ENCODE assay signal across 8 cellular contexts in the genomic region with DNA sequence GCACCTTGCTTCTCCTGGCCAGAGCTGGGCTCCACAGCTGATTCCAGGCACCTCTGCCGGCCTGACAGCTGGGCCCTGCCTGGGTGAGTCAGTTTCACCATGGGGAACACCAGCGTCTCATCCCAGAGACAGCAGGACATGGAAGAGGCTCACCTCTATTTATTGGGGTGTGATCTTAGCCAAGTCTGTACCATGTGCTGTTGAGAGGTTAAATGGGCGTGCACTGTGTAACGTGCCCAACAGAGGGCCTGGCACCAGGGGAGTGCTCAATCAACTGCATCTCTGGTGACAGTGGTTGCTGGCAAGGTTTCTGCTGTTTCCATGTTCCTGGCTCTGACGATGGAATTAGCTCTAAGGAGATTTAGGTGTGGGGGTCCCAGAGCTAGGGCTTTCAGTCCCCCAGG. TPM values are rescaled to one million over a fixed set of nuclear protein-coding genes. Genes with fewer than 3 reads are reported as not detected.
DNase-seq lines count a peak whose midpoint lies in the region; ATAC-seq, FAIRE-seq and TF ChIP-seq lines count a peak whose summit lies in the region.

No MANE protein-coding gene starts in this region.

- no peaks in the 10 kb centered on the region for H3K27me3 ChIP-seq in SK-N-SH (ENCODE audit: insufficient read depth)
- no peaks in the 10 kb centered on the region for H3K27me3 ChIP-seq in HepG2 (ENCODE audit: control insufficient read depth in 1 of 2, insufficient read depth in 2 of 2, low read length in 2 of 2)

- FAIRE-seq in HepG2 (lab: Jason Lieb, UNC): peak; percentile 43

- TF ChIP-seq POLR2A in HepG2 (IDR thresholded peaks at IDR 0.05; ENCODE audit: insufficient read depth in 1 of 2, low read depth in 2 of 2, low read length in 2 of 2): no peak

- CTCF ChIA-PET in SK-N-SH (lab: Yijun Ruan, JAX): interaction anchor here (0.9 to 4.7 kb wide), 13 partner anchors 8 to 421 kb away, joined by 3 to 25 read pairs (median 4); a partner anchor contains a TSS
- CTCF ChIA-PET in HepG2 (lab: Yijun Ruan, JAX; ENCODE audit: low intra/inter-chr PET ratio, low total read pairs): no interaction called here

- no peaks in the 10 kb centered on the region for H3K36me3 ChIP-seq in ES-I3 (ENCODE audit: insufficient read depth, low read length)
- H3K36me3 ChIP-seq in SK-N-SH (replicated peaks in 1 of 2; ENCODE audit: control insufficient read depth in 1 of 2, insufficient read depth in 2 of 2, low read length in 1 of 2): no peaks in the 10 kb centered on the region
- H3K36me3 ChIP-seq in HepG2 (replicated peaks in 1 of 2; ENCODE audit: control insufficient read depth in 1 of 2, insufficient read depth in 2 of 2, low read length in 2 of 2): no peaks in the 10 kb centered on the region

- POLR2A ChIA-PET in SK-N-SH (lab: Yijun Ruan, JAX) (interaction anchor here (1.0 kb wide), 1 partner anchor 19 kb away, joined by 4 read pairs; no protein-coding TSS in a partner anchor), HepG2 (lab: Yijun Ruan, JAX) (interaction anchor here (2.0 kb wide), 1 partner anchor 29 kb away, joined by 7 read pairs; no protein-coding TSS in a partner anchor)

- peak overlapping the region; percentile 89 to 98 (median 97) for H3K27ac Mint-ChIP-seq in brain

- peak; percentile 39 for DNase-seq in KG1 (lab: John Stamatoyannopoulos, UW)
- DNase-seq in SK-N-SH: peak; percentile 82
- peak; percentile 35 for DNase-seq in HepG2 (ENCODE audit: low spot score)
- peak; percentile 30 to 38 for DNase-seq in stimulated activated CD8-positive, alpha-beta memory T cell treated with anti-CD3 and anti-CD28 coated beads, Interleukin-7, amount 100 ng/mL, for 4 hours (ENCODE audit: low read depth in 2 of 2)
- DNase-seq in NCI-H774 (lab: John Stamatoyannopoulos, UW): no peak

- H3K9ac ChIP-seq in ES-I3 (ENCODE audit: low read depth, low read length) (peak overlapping the region; percentile 83; the same call in 1 of the 2 replicates), SK-N-SH (peak overlapping the region; percentile 75), HepG2 (ENCODE audit: insufficient read depth, low read depth, low read length) (no peak overlapping the region)

- H3K79me2 ChIP-seq in SK-N-SH (ENCODE audit: insufficient read depth) (no peaks in the 10 kb centered on the region), HepG2 (ENCODE audit: insufficient read depth, low read length) (no peaks in the 10 kb centered on the region)

- BruUV-seq in HepG2 (replicated peaks; lab: Mats Ljungman, UMichigan): no TSS peak

- peaks cover 0 to 5% (median 0%) of the 10 kb centered on the region in 5 experiments for H3K9me3 Mint-ChIP-seq in brain

- H3K4me3 Mint-ChIP-seq in brain: peak overlapping the region; percentile 85 to 93 (median 87)

- H3K27ac ChIP-seq in SK-N-SH (ENCODE audit: low read depth in 2 of 2, low read length in 1 of 2): peak overlapping the region; percentile 82 to 87; a peak in 2 of 4 replicates
- no peak overlapping the region for H3K27ac ChIP-seq in HepG2 (ENCODE audit: extremely low read length, insufficient read depth, low read length)

- H4K20me1 ChIP-seq in SK-N-SH (ENCODE audit: insufficient read depth) (no peaks in the 10 kb centered on the region), HepG2 (ENCODE audit: insufficient read depth, low read length) (no peaks in the 10 kb centered on the region)

- H3K27me3 Mint-ChIP-seq in brain: peaks cover 7% of the 10 kb centered on the region

- 31% methylated on average over 5 of the region's 5 CpGs for WGBS in SK-N-SH (ENCODE audit: low lambda C conversion rate)
- WGBS in HepG2 (ENCODE audit: low lambda C conversion rate): 6% methylated on average over 2 of the region's 5 CpGs

- H2AFZ ChIP-seq in SK-N-SH (ENCODE audit: low read depth): peak overlapping the region; percentile 95; the same call in 1 of the 2 replicates
- H2AFZ ChIP-seq in HepG2 (ENCODE audit: low read length): peak overlapping the region; percentile 47

- H3F3A ChIP-seq in SK-N-SH (replicated peaks; ENCODE audit: insufficient read depth): peaks cover 15% of the 10 kb centered on the region

- intact Hi-C loops in HepG2 (cut with micrococcal nuclease; ENCODE audit: unreplicated experiment): loop anchor here (1.0 to 2.0 kb wide), 3 partner anchors 16 to 157 kb away; no protein-coding TSS in a partner anchor

- TF ChIP-seq RAD21 in SK-N-SH (IDR thresholded peaks at IDR 0.05; ENCODE audit: low read length): peak; percentile 35; the same call in 1 of the 2 replicates
- no peak for TF ChIP-seq RAD21 in HepG2 (CRISPR knock-in tag; IDR thresholded peaks at IDR 0.05)

- H3K4me1 Mint-ChIP-seq in brain: peaks cover 32% of the 10 kb centered on the region

- H3K4me1 ChIP-seq in ES-I3 (ENCODE audit: insufficient read depth, low read length) (peaks cover 11% of the 10 kb centered on the region; the same call in 1 of the 2 replicates), SK-N-SH (ENCODE audit: control insufficient read depth in 1 of 2, insufficient read depth in 2 of 2, low read depth in 1 of 2, low read length in 1 of 2) (peaks cover 6 to 17% of the 10 kb centered on the region in 2 experiments), HepG2 (ENCODE audit: insufficient read depth, low read length) (peaks cover 44% of the 10 kb centered on the region)

- H3K4me2 ChIP-seq in SK-N-SH: peak overlapping the region; percentile 88
- peak overlapping the region; percentile 97 for H3K4me2 ChIP-seq in HepG2 (ENCODE audit: low read depth, low read length)

- TF ChIP-seq CTCF in SK-N-SH (IDR thresholded peaks at IDR 0.05) (peak; percentile 36), brain (conservative IDR thresholded peaks at IDR 0.05) (peak; percentile 13 to 22), HepG2 (CRISPR knock-in tag; IDR thresholded peaks at IDR 0.05) (no peak)

- in situ Hi-C loops in HepG2 (cut with HindIII; ENCODE audit: extremely low pct_ligation_motif_present, low pct_unique_long_range_greater_than_20kb): no loop called here

- no peaks in the 10 kb centered on the region for H3K9me3 ChIP-seq in ES-I3 (ENCODE audit: control insufficient read depth, insufficient read depth, low read length)
- H3K9me3 ChIP-seq in SK-N-SH: no peaks in the 10 kb centered on the region
- no peaks in the 10 kb centered on the region for H3K9me3 ChIP-seq in HepG2 (ENCODE audit: low read length)

- ATAC-seq in GM21723 (IDR thresholded peaks at IDR 0.05; ENCODE audit: unreplicated experiment) (peak; percentile 36), HepG2 (peak; percentile 76)

- no peaks in the 10 kb centered on the region for H3K9me2 ChIP-seq in SK-N-SH

- no peaks in the 10 kb centered on the region for H3K36me3 Mint-ChIP-seq in brain

- TF ChIP-seq EP300 in SK-N-SH (IDR thresholded peaks at IDR 0.05; ENCODE audit: borderline replicate concordance in 1 of 2, low read depth in 1 of 2, low read length in 1 of 2) (no peak), HepG2 (IDR thresholded peaks at IDR 0.05; ENCODE audit: low read depth in 2 of 2, low read length in 2 of 2) (no peak), HepG2 (CRISPR knock-in tag; IDR thresholded peaks at IDR 0.05; ENCODE audit: borderline replicate concordance) (no peak)

- H3K4me3 ChIP-seq in SK-N-SH (ENCODE audit: low read depth in 2 of 2, low read length in 1 of 2) (peak overlapping the region; percentile 69 to 92), HepG2 (replicated peaks in 1 of 3; ENCODE audit: insufficient read depth in 1 of 3, low read depth in 2 of 3, low read length in 3 of 3) (peak overlapping the region; percentile 66 to 79 (median 67))

RNA-seq across cellular contexts. Expression of a gene that starts 0.9 kb away (rescaled TPM):
- 6.5 and 8.6 TPM in 2 replicates for polyA plus RNA-seq in SK-N-SH (2012; rRNA removed)
- polyA plus RNA-seq in SK-N-SH (2012; cell fraction: cytosol; rRNA removed): 2.9 and 5.8 TPM in 2 replicates
- polyA plus RNA-seq in SK-N-SH (2012; cell fraction: nucleus; rRNA removed): 11.7 and 12.6 TPM in 2 replicates
- polyA plus RNA-seq in brain (ENCODE audit: insufficient read depth, low read depth, low replicate concordance): 17.4 TPM
- 0.98 and 1.6 TPM in 2 replicates for total RNA-seq in HepG2 (2016; rRNA removed; fragmentation: Illumina TruSeq; extraction: Trizol)
- 0.62 and 0.71 TPM in 2 replicates for total RNA-seq in HepG2 (2016; cell fraction: cytosol; rRNA removed; fragmentation: Illumina TruSeq; extraction: Trizol; ENCODE audit: low read depth)
- 1.00 and 1.9 TPM in 2 replicates for total RNA-seq in HepG2 (2016; cell fraction: insoluble cytoplasmic fraction; rRNA removed; fragmentation: Illumina TruSeq; extraction: Trizol)
- 1.8 and 1.9 TPM in 2 replicates for total RNA-seq in HepG2 (2016; cell fraction: membrane; rRNA removed; fragmentation: Illumina TruSeq; extraction: Trizol)
- total RNA-seq in HepG2 (2016; cell fraction: nucleus; rRNA removed; fragmentation: Illumina TruSeq; extraction: Trizol): 0.99 and 1.3 TPM in 2 replicates
- polyA plus RNA-seq in HepG2 (2011; rRNA removed): 0.27 and 0.29 TPM in 2 replicates
- 0.12 and 0.42 TPM in 2 replicates for polyA plus RNA-seq in HepG2 (2011; cell fraction: cytosol; rRNA removed)
- polyA plus RNA-seq in HepG2 (2011; cell fraction: nucleus; rRNA removed): 0.43 and 0.48 TPM in 2 replicates
- polyA plus RNA-seq in HepG2 (2012): 0.38 and 0.53 TPM in 2 replicates
- 0.38 and 0.65 TPM in 2 replicates for polyA plus RNA-seq in HepG2 (2016; cell fraction: cytosol; fragmentation: Illumina TruSeq; extraction: Trizol; ENCODE audit: low read depth)
- 0.47 and 0.85 TPM in 2 replicates for polyA plus RNA-seq in HepG2 (2016; cell fraction: insoluble cytoplasmic fraction; fragmentation: Illumina TruSeq; extraction: Trizol; ENCODE audit: low read depth)
- 0.76 and 1.2 TPM in 2 replicates for polyA plus RNA-seq in HepG2 (2016; cell fraction: membrane; fragmentation: Illumina TruSeq; extraction: Trizol; ENCODE audit: low read depth)
- 0.41 and 2.0 TPM in 2 replicates for polyA plus RNA-seq in HepG2 (2016; cell fraction: nucleus; fragmentation: Illumina TruSeq; extraction: Trizol; ENCODE audit: insufficient read depth, low read depth)
- polyA minus RNA-seq in HepG2 (2011; rRNA and poly(A)+ RNA removed; ENCODE audit: low replicate concordance): 4.2 and 10.4 TPM in 2 replicates
- polyA minus RNA-seq in HepG2 (2011; cell fraction: cytosol; rRNA and poly(A)+ RNA removed): 2.1 TPM in 1 of 2 replicates, not detected in the other
- 0.39 and 1.1 TPM in 2 replicates for polyA minus RNA-seq in HepG2 (2011; cell fraction: nucleus; rRNA and poly(A)+ RNA removed)

RNA-seq across cellular contexts. Expression of a gene that starts 23.6 kb away (rescaled TPM):
- polyA plus RNA-seq in SK-N-SH (2012; rRNA removed) (11.5 and 11.8 TPM in 2 replicates), brain (ENCODE audit: insufficient read depth, low read depth, low replicate concordance) (33.6 TPM), HepG2 (2011; rRNA removed) (1.7 and 2.2 TPM in 2 replicates)
- polyA plus RNA-seq in SK-N-SH (2012; cell fraction: cytosol; rRNA removed): 3.7 and 6.1 TPM in 2 replicates
- polyA plus RNA-seq in SK-N-SH (2012; cell fraction: nucleus; rRNA removed): 29.3 and 39.8 TPM in 2 replicates
- 1.8 and 2.0 TPM in 2 replicates for total RNA-seq in HepG2 (2016; rRNA removed; fragmentation: Illumina TruSeq; extraction: Trizol)
- 0.53 and 1.0 TPM in 2 replicates for total RNA-seq in HepG2 (2016; cell fraction: cytosol; rRNA removed; fragmentation: Illumina TruSeq; extraction: Trizol; ENCODE audit: low read depth)
- 1.4 and 2.3 TPM in 2 replicates for total RNA-seq in HepG2 (2016; cell fraction: insoluble cytoplasmic fraction; rRNA removed; fragmentation: Illumina TruSeq; extraction: Trizol)
- total RNA-seq in HepG2 (2016; cell fraction: membrane; rRNA removed; fragmentation: Illumina TruSeq; extraction: Trizol): 1.3 and 1.5 TPM in 2 replicates
- 1.9 and 2.1 TPM in 2 replicates for total RNA-seq in HepG2 (2016; cell fraction: nucleus; rRNA removed; fragmentation: Illumina TruSeq; extraction: Trizol)
- polyA plus RNA-seq in HepG2 (2011; cell fraction: cytosol; rRNA removed): 1.7 and 2.2 TPM in 2 replicates
- 9.9 and 10.1 TPM in 2 replicates for polyA plus RNA-seq in HepG2 (2011; cell fraction: nucleus; rRNA removed)
- 0.88 and 1.6 TPM in 2 replicates for polyA plus RNA-seq in HepG2 (2012)
- 0.47 and 1.2 TPM in 2 replicates for polyA plus RNA-seq in HepG2 (2016; cell fraction: cytosol; fragmentation: Illumina TruSeq; extraction: Trizol; ENCODE audit: low read depth)
- 1.7 and 2.2 TPM in 2 replicates for polyA plus RNA-seq in HepG2 (2016; cell fraction: insoluble cytoplasmic fraction; fragmentation: Illumina TruSeq; extraction: Trizol; ENCODE audit: low read depth)
- polyA plus RNA-seq in HepG2 (2016; cell fraction: membrane; fragmentation: Illumina TruSeq; extraction: Trizol; ENCODE audit: low read depth): 0.94 and 1.7 TPM in 2 replicates
- 4.0 and 5.0 TPM in 2 replicates for polyA plus RNA-seq in HepG2 (2016; cell fraction: nucleus; fragmentation: Illumina TruSeq; extraction: Trizol; ENCODE audit: insufficient read depth, low read depth)
- polyA minus RNA-seq in HepG2 (2011; rRNA and poly(A)+ RNA removed; ENCODE audit: low replicate concordance): 1.3 and 7.5 TPM in 2 replicates
- polyA minus RNA-seq in HepG2 (2011; cell fraction: cytosol; rRNA and poly(A)+ RNA removed): 0.69 and 0.79 TPM in 2 replicates
- 1.4 and 2.1 TPM in 2 replicates for polyA minus RNA-seq in HepG2 (2011; cell fraction: nucleus; rRNA and poly(A)+ RNA removed)
